ENCODE assay signal across 1 cellular context in genomic region chr17:78230996-78231931, GRCh38.
TF ChIP-seq lines count a peak whose summit lies in the region.

TMEM235 (plus strand) TSS chr17:78231631; CDS start chr17:78232024, 393 bp downstream.

TF ChIP-seq in GM23338, 12 proteins besides CTCF, POLR2A, EP300 and RAD21 (continued from another document):
- TF ChIP-seq ZNF462 (CRISPR knock-in tag; IDR thresholded peaks at IDR 0.05), result no peak
- TF ChIP-seq CREB1 (CRISPR knock-in tag; IDR thresholded peaks at IDR 0.05; ENCODE audit: low read depth), result no peak
- TF ChIP-seq REST (IDR thresholded peaks at IDR 0.05; ENCODE audit: unreplicated experiment), result no peak
- no peak for TF ChIP-seq STAT1 (IDR thresholded peaks at IDR 0.05; ENCODE audit: unreplicated experiment)
- no peak for TF ChIP-seq EZH2 (IDR thresholded peaks at IDR 0.05; ENCODE audit: low read depth, unreplicated experiment)
- no peak for TF ChIP-seq EZH2phosphoT487 (IDR thresholded peaks at IDR 0.05; ENCODE audit: unreplicated experiment)
- TF ChIP-seq POLR2AphosphoS5 (IDR thresholded peaks at IDR 0.05; ENCODE audit: low read depth), result no peak
- TF ChIP-seq ZNF114 (CRISPR knock-in tag; IDR thresholded peaks at IDR 0.05), result no peak
